Comparison of ENCODE assay signal across 18 cellular contexts in the genomic region with DNA sequence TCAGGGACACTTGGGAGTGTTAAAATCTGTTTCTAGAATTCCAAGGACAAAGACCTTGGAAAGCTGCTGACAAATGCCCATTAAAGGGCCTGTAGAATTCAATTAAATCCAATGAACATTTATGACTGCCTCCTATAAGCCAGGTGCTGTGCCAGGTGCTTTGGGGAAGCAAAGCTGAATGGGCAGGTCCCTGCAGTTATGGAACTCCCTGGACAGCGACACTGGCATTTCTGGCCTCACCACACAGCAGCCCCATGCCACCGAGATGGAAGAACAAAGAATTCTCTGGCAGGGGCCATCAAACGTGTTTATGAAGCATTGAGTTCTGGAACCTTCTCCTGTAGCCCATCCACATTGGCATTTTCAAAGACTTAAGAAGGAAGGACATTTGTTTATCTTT. TPM values are rescaled to one million over a fixed set of nuclear protein-coding genes. Genes with fewer than 3 reads are reported as not detected.
"Had no signal": no experiment of that assay in that cellular context is flagged by ENCODE, and none has a peak within 500 bp of the region (broad histone marks: within the 10 kb centered on the region; RNA-seq: fewer than 3 reads in every experiment).

No MANE protein-coding gene starts in this region.

- H2AFZ ChIP-seq: neural progenitor cell had no signal

- H3K4me3 ChIP-seq: colonic mucosa, esophagus muscularis mucosa, lung, neural progenitor cell, prostate gland, sigmoid colon, skin epidermis, spleen had no signal

- H3K36me3 ChIP-seq: colonic mucosa, esophagus muscularis mucosa, neural progenitor cell, prostate gland, sigmoid colon, spleen had no signal

- H3K9ac ChIP-seq: neural progenitor cell had no signal

- H3K4me2 ChIP-seq: neural progenitor cell had no signal

- DNase-seq: colonic mucosa; effector memory CD4-positive, alpha-beta T cell; foreskin keratinocyte; hypothalamus; naive thymus-derived CD4-positive, alpha-beta T cell; right cardiac atrium; sigmoid colon; spleen; stimulated activated CD4-positive, alpha-beta T cell treated with anti-CD3 and anti-CD28 coated beads, Interleukin-4, amount 100 ng/mL, for 4 hours; stimulated activated naive CD8-positive, alpha-beta T cell treated with anti-CD3 and anti-CD28 coated beads, Interleukin-15, Interleukin-2, amounts not matched to agents 100 U/mL and 50 U/mL, for 24 hours; trophoblast cell had no signal

- ATAC-seq: foreskin keratinocyte; left lobe of liver; naive thymus-derived CD4-positive, alpha-beta T cell; right cardiac atrium; stimulated activated memory B cell treated with anti-CD40 and anti-IgM and Interleukin-4, amounts not matched to agents 10 μg/mL and 1 μg/mL and 100 μg/mL, for 72 hours; stimulated activated naive CD8-positive, alpha-beta T cell treated with anti-CD3 and anti-CD28 coated beads, Interleukin-15, Interleukin-2, amounts not matched to agents 100 U/mL and 50 U/mL, for 24 hours had no signal

- H3K9me3 ChIP-seq: colonic mucosa, esophagus muscularis mucosa, prostate gland, sigmoid colon, spleen had no signal

- H3K27ac ChIP-seq: colonic mucosa, esophagus muscularis mucosa, foreskin keratinocyte, neural progenitor cell, prostate gland, spleen had no signal

- H3K27me3 ChIP-seq: colonic mucosa, esophagus muscularis mucosa, neural progenitor cell, sigmoid colon had no signal

- H3K4me1 ChIP-seq: colonic mucosa, prostate gland had no signal

RNA-seq across cellular contexts. Expression of a gene that starts 45.6 kb away (rescaled TPM):
- total RNA-seq: naive thymus-derived CD4-positive, alpha-beta T cell had no signal
- polyA plus RNA-seq: naive thymus-derived CD4-positive, alpha-beta T cell had no signal
